ENCODE assay signal across 7 cellular contexts in the genomic region with DNA sequence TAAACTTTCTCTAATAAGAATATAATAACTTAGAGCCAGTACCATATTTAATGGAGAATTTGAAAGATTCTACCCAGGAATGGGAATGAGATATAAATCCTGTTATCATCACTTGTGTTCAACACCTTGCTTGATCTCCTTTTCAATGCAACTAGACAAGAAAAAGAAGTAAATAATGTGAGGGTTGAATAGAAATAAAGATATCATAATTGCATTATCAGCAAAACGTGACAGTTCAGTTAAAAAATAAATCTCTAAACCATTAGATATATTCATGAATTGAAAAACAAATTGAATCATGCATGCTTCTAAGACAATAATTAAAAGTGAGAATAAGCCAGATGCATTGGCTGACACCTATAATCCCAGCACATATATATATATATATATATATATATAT. TPM values are rescaled to one million over a fixed set of nuclear protein-coding genes. Genes with fewer than 3 reads are reported as not detected.
"Had no signal": no experiment of that assay in that cellular context is flagged by ENCODE, and none has a peak within 500 bp of the region (broad histone marks: within the 10 kb centered on the region; RNA-seq: fewer than 3 reads in every experiment).

No MANE protein-coding gene starts in this region.

RNA-seq across cellular contexts. Expression of gene FAM178B, which starts 36.2 kb away (rescaled TPM):
- total RNA-seq: stomach, temporal lobe, thoracic aorta, thyroid gland, transverse colon, urinary bladder, vagina had no signal
